ENCODE assay signal across 8 cellular contexts in the genomic region with DNA sequence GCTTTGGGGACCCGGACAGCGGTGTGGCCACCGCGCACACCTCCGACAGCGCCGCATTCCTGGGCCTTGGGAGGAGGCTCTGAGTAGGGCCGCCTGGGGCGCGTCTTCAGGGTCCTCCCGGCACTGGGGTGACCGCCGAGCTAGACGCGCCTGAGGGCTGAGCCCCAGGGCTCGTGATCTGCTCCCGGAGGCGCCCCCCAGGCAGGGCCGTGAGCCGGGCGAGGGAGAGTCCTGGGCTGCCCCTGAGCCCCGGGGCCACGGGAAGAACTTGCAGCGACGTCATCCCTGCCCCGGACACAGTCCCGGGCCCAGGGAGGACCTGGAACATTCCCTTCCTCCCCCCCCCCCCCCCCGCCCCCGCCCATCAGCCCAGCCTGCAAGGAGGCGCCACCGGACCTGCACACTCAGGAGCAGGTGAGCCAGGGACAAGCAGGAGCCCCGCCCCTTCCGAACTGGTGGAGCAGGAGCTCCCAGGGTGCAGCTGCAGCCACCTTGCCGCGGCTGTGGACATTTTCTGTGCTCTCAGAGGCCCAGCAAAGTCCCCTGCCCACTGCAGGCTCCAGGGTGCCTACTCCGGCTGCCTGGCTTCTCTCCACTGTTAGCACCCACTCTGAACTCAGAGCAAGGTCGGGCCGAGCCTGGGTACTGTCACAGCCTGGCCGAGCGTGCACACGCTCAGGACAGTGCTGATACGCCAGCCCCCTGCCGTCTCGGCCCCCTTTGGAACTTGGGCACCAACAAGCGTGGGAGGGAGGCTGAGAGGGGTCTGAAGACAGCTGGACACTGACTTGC. TPM values are rescaled to one million over a fixed set of nuclear protein-coding genes. Genes with fewer than 3 reads are reported as not detected.
DNase-seq lines count a peak whose midpoint lies in the region; ATAC-seq and TF ChIP-seq lines count a peak whose summit lies in the region.

No MANE protein-coding gene starts in this region.

- in situ Hi-C loops in gastrocnemius medialis (cut with MboI; ENCODE audit: low sequenced_read_pairs in 4 of 4): loop anchor here in 1 of 4 donors (25.0 kb wide), 1 partner anchor 378 kb away; the partner anchor contains the start of gene RIMKLB

- H3K36me3 ChIP-seq in gastrocnemius medialis: peaks cover 0 to 26% of the 10 kb centered on the region in 2 donors

- no peaks in the 10 kb centered on the region for H3K9me3 ChIP-seq in gastrocnemius medialis

- intact Hi-C loops in gastrocnemius medialis (cut with DNase I; ENCODE audit: low total_unique reads): loop anchor here (5.0 kb wide), 1 partner anchor 368 kb away; the partner anchor contains the start of gene RIMKLB

- TF ChIP-seq CTCF in gastrocnemius medialis (IDR thresholded peaks at IDR 0.05 in 4 of 5, conservative IDR thresholded peaks at IDR 0.05 in 1 of 5): no peak

- H3K27me3 ChIP-seq in gastrocnemius medialis: no peaks in the 10 kb centered on the region

- H3K4me1 ChIP-seq in gastrocnemius medialis: peaks cover 8 to 12% of the 10 kb centered on the region in 2 donors

- H3K27ac ChIP-seq in gastrocnemius medialis: peak overlapping the region; percentile 87 to 98 (median 96)

- TF ChIP-seq POLR2A in gastrocnemius medialis (IDR thresholded peaks at IDR 0.05): peak; percentile 67 to 74

- peak; percentile 43 to 50 for DNase-seq in NCI-H2081 (lab: John Stamatoyannopoulos, UW)
- no peak for DNase-seq in NCI-H2081 treated with DMSO at 0.1 percent for 48 hours (lab: John Stamatoyannopoulos, UW)
- peak; percentile 76 for DNase-seq in NCI-H510A treated with DMSO at 0.1 percent for 48 hours (lab: John Stamatoyannopoulos, UW)
- peak; percentile 89 for DNase-seq in cerebellum (ENCODE audit: low spot score)
- DNase-seq in islet precursor cell: peak; percentile 99
- DNase-seq in gastrocnemius medialis: peak; percentile 50 to 76
- DNase-seq in NK-92 treated with Interleukin-12 subunit alpha and Interleukin-12 subunit beta, amount 100 ng/mL, for 24 hours (lab: John Stamatoyannopoulos, UW): no peak

- peak; percentile 84 to 91 for ATAC-seq in gastrocnemius medialis
- no peak for ATAC-seq in HG03432 (IDR thresholded peaks at IDR 0.05; ENCODE audit: unreplicated experiment)

- H3K4me3 ChIP-seq in gastrocnemius medialis: peak overlapping the region; percentile 71 to 99 (median 96)

RNA-seq across cellular contexts. Expression of gene A2M, which starts 50.7 kb away (rescaled TPM):
- total RNA-seq in cerebellum (61.8 TPM), gastrocnemius medialis (100 to 1,000 TPM in 3 of 4 donors, 10 to 100 TPM in 1; 77.1 to 135 (median 126) TPM)

Comparison
In these comparisons a context has a peak if more than half of its experiments do, and no peak if none do; other contexts are left out.
1. DNase-seq: peak in NCI-H2081 (2 of 2), NCI-H510A treated with DMSO at 0.1 percent for 48 hours (single experiment), cerebellum (single experiment), islet precursor cell (single experiment) and gastrocnemius medialis (2 of 2); none in NCI-H2081 treated with DMSO at 0.1 percent for 48 hours (single experiment) and NK-92 treated with Interleukin-12 subunit alpha and Interleukin-12 subunit beta, amount 100 ng/mL, for 24 hours (single experiment).